ENCODE assay signal across 11 cellular contexts in genomic region chr4:134906404-134907023, GRCh38.
A peak's percentile ranks its signal among the peaks of the same experiment; 100 is the strongest.
DNase-seq lines count a peak whose midpoint lies in the region; ATAC-seq and TF ChIP-seq lines count a peak whose summit lies in the region.
"Had no signal": no experiment of that assay in that cellular context is flagged by ENCODE, and none has a peak within 500 bp of the region (broad histone marks: within the 10 kb centered on the region; RNA-seq: fewer than 3 reads in every experiment).

No MANE protein-coding gene starts in this region.

- no peaks in the 10 kb centered on the region for H3K27me3 ChIP-seq in Loucy (ENCODE audit: insufficient read depth, low read length, poor library complexity, severe bottlenecking)

- no peaks in the 10 kb centered on the region for H3K27me3 Mint-ChIP-seq in activated CD4-positive, alpha-beta T cell treated with anti-CD3 and anti-CD28 coated beads for 36 hours
- H3K27me3 Mint-ChIP-seq in natural killer cell (ENCODE audit: low read depth in 2 of 2) = no peaks in the 10 kb centered on the region

- H3K9me3 Mint-ChIP-seq in activated CD4-positive, alpha-beta T cell treated with anti-CD3 and anti-CD28 coated beads for 36 hours (ENCODE audit: low read depth) = peaks cover 4% of the 10 kb centered on the region
- H3K9me3 Mint-ChIP-seq in natural killer cell = peaks cover 11 to 17% of the 10 kb centered on the region in 2 donors

- H2AFZ ChIP-seq in Loucy (ENCODE audit: low read length) = peak overlapping the region; percentile 12; the same call in 1 of the 2 replicates

- CTCF ChIA-PET in activated CD4-positive, alpha-beta T cell treated with anti-CD3 and anti-CD28 coated beads for 36 hours (lab: Charles Lee) = no interaction called here

- intact Hi-C loops in activated CD4-positive, alpha-beta T cell treated with anti-CD3 and anti-CD28 coated beads for 36 hours (cut with DNase I, micrococcal nuclease) = no loop called here
- intact Hi-C loops in natural killer cell (cut with micrococcal nuclease) = no loop called here

- H3K9me3 ChIP-seq in Loucy (ENCODE audit: insufficient read depth, low read depth, low read length) = no peaks in the 10 kb centered on the region

- DNase-seq in EH (ENCODE audit: low read depth) (peak; percentile 53), astrocyte of the spinal cord (ENCODE audit: low read depth, low spot score) (peak; percentile 28), medulla oblongata (ENCODE audit: extremely low spot score) (peak; percentile 12), natural killer cell (no peak)
- DNase-seq in activated CD4-positive, alpha-beta T cell treated with anti-CD3 and anti-CD28 coated beads for 36 hours = no peak
- DNase-seq: activated effector memory CD4-positive, alpha-beta T cell treated with Interleukin-2 at 50 U/mL for 16 hours; NCI-H1930 had no signal

- H3K36me3 ChIP-seq in Loucy (ENCODE audit: insufficient read depth, low read length) = no peaks in the 10 kb centered on the region

- H3K27ac Mint-ChIP-seq in activated CD4-positive, alpha-beta T cell treated with anti-CD3 and anti-CD28 coated beads for 36 hours = no peak overlapping the region
- H3K27ac Mint-ChIP-seq in natural killer cell = no peak overlapping the region

- ATAC-seq in activated CD4-positive, alpha-beta T cell treated with anti-CD3 and anti-CD28 coated beads for 36 hours = no peak
- ATAC-seq in GM19455 (IDR thresholded peaks at IDR 0.05; ENCODE audit: unreplicated experiment) (no peak), HG03159 (IDR thresholded peaks at IDR 0.05; ENCODE audit: unreplicated experiment) (no peak), natural killer cell (no peak)

- H3K9ac ChIP-seq in Loucy (ENCODE audit: low read depth, low read length, poor library complexity, severe bottlenecking) = no peak overlapping the region

- no peaks in the 10 kb centered on the region for H3K4me1 ChIP-seq in Loucy (ENCODE audit: insufficient read depth, low read length, poor library complexity, severe bottlenecking)

- H3K79me2 ChIP-seq in Loucy (ENCODE audit: insufficient read depth, low read length) = no peaks in the 10 kb centered on the region

- H3K4me3 ChIP-seq in Loucy (ENCODE audit: low read length, poor library complexity, severe bottlenecking) (no peak overlapping the region), astrocyte of the spinal cord (ENCODE audit: low read depth, low read length) (no peak overlapping the region)
- H3K4me3 ChIP-seq: lung had no signal

- no peaks in the 10 kb centered on the region for H3K4me1 Mint-ChIP-seq in activated CD4-positive, alpha-beta T cell treated with anti-CD3 and anti-CD28 coated beads for 36 hours
- no peaks in the 10 kb centered on the region for H3K4me1 Mint-ChIP-seq in natural killer cell

- no peak overlapping the region for H3K4me3 Mint-ChIP-seq in activated CD4-positive, alpha-beta T cell treated with anti-CD3 and anti-CD28 coated beads for 36 hours
- H3K4me3 Mint-ChIP-seq in natural killer cell = no peak overlapping the region

- TF ChIP-seq CTCF in Loucy (conservative IDR thresholded peaks at IDR 0.05; ENCODE audit: low read length) (peak; percentile 48), astrocyte of the spinal cord (IDR thresholded peaks at IDR 0.05; ENCODE audit: low read depth, low read length) (peak; percentile 44), natural killer cell (IDR thresholded peaks at IDR 0.05) (no peak)

- no peaks in the 10 kb centered on the region for H3K36me3 Mint-ChIP-seq in activated CD4-positive, alpha-beta T cell treated with anti-CD3 and anti-CD28 coated beads for 36 hours (ENCODE audit: low read depth)
- H3K36me3 Mint-ChIP-seq in natural killer cell = no peaks in the 10 kb centered on the region

- no peak overlapping the region for H3K4me2 ChIP-seq in Loucy (ENCODE audit: low read depth, low read length, poor library complexity, severe bottlenecking)

- POLR2A ChIA-PET in activated CD4-positive, alpha-beta T cell treated with anti-CD3 and anti-CD28 coated beads for 36 hours (lab: Charles Lee) = no interaction called here

- H4K20me1 ChIP-seq in Loucy (ENCODE audit: insufficient read depth, low read length, poor library complexity, severe bottlenecking) = no peaks in the 10 kb centered on the region

- H3K9me2 ChIP-seq in Loucy (replicated peaks; ENCODE audit: low read depth, low read length) = no peaks in the 10 kb centered on the region

- no peaks in the 10 kb centered on the region for H3F3A ChIP-seq in Loucy (ENCODE audit: low read depth)

- in situ Hi-C loops in astrocyte of the spinal cord (cut with HindIII; ENCODE audit: low sequenced_read_pairs) = no loop called here

Comparison
In these comparisons a context has a peak if more than half of its experiments do, and no peak if none do; other contexts are left out.
1. DNase-seq: peak in EH (single experiment), astrocyte of the spinal cord (single experiment) and medulla oblongata (single experiment); none in activated CD4-positive, alpha-beta T cell treated with anti-CD3 and anti-CD28 coated beads for 36 hours (single experiment) and natural killer cell (single experiment).